In the genomic region with DNA sequence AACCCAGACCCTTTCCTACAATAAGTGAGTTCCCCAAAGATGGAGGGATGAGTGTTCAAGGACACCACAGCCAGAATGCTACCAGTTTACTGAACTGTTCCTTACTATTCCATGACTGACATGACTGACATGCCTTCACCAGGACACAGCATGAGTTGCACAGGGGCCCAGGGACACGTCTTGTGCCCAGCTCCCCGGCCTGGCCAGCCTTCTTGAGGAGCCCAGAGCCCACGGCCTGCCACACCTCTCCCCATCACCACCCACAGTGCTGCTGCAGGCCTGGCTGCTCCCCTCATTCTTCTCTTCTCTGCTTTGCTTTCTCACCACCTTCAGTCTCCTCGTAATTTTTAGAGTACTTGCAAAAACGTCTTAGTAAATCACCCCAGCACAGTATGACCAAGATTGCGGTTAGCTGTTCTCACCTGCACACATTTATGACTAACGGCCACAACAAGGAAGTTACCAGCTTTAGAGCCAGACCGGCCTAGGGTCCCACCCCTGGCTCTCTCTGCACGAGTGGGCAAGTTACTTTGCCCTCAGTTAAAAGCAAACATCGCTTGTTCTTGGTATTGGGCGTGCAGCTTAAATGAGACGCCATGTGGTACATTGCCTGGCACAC, we compare ENCODE assay signal across 10 cellular contexts. TPM values are rescaled to one million over a fixed set of nuclear protein-coding genes. Genes with fewer than 3 reads are reported as not detected.
DNase-seq lines count a peak whose midpoint lies in the region; ATAC-seq and TF ChIP-seq lines count a peak whose summit lies in the region.
"Had no signal": no experiment of that assay in that cellular context is flagged by ENCODE, and none has a peak within 500 bp of the region (broad histone marks: within the 10 kb centered on the region; RNA-seq: fewer than 3 reads in every experiment).

No MANE protein-coding gene starts in this region.

- intact Hi-C loops in transverse colon (cut with DNase I; ENCODE audit: low total_unique reads): no loop called here

- H3K27me3 ChIP-seq in transverse colon: no peaks in the 10 kb centered on the region

- 41 to 50% methylated on average over 3 to 12 of the region's 12 CpGs for WGBS in transverse colon (ENCODE audit: low coverage in 1 of 2), 2 donors

- H3K9me3 Mint-ChIP-seq in central memory CD8-positive, alpha-beta T cell: no peaks in the 10 kb centered on the region

- H3K36me3 Mint-ChIP-seq in central memory CD8-positive, alpha-beta T cell (ENCODE audit: insufficient read depth): peaks cover 14% of the 10 kb centered on the region

- H3K4me3 Mint-ChIP-seq in central memory CD8-positive, alpha-beta T cell: peak overlapping the region; percentile 59

- TF ChIP-seq POLR2A in transverse colon (IDR thresholded peaks at IDR 0.05): peak; percentile 26

- H3K9me3 ChIP-seq in transverse colon: no peaks in the 10 kb centered on the region

- peaks cover 17 to 32% (median 29%) of the 10 kb centered on the region in 4 donors for H3K4me1 ChIP-seq in transverse colon

- H3K4me3 ChIP-seq in transverse colon: no peak overlapping the region

- H3K27ac Mint-ChIP-seq in central memory CD8-positive, alpha-beta T cell (ENCODE audit: low read depth): peak overlapping the region; percentile 86

- TF ChIP-seq EP300 in transverse colon (IDR thresholded peaks at IDR 0.05; ENCODE audit: low read depth): peak; percentile 73

- in situ Hi-C loops in transverse colon (cut with MboI; ENCODE audit: low pct_ligation_motif_present in 1 of 4, low pct_unique_long_range_greater_than_20kb in 1 of 4, low sequenced_read_pairs in 3 of 4): no loop called here

- no peak for TF ChIP-seq CTCF in transverse colon (IDR thresholded peaks at IDR 0.05)

- H3K27ac ChIP-seq in transverse colon: peak overlapping the region; percentile 75 to 90 (median 79)
- H3K27ac ChIP-seq: VCaP had no signal

- H3K27me3 Mint-ChIP-seq in central memory CD8-positive, alpha-beta T cell: no peaks in the 10 kb centered on the region

- H3K36me3 ChIP-seq in transverse colon: no peaks in the 10 kb centered on the region

- peak; percentile 94 for ATAC-seq in HG03108 (IDR thresholded peaks at IDR 0.05; ENCODE audit: unreplicated experiment)
- ATAC-seq in central memory CD8-positive, alpha-beta T cell (replicated peaks; ENCODE audit: extremely low read depth, poor library complexity, severe bottlenecking): peak; percentile 94
- ATAC-seq in GM21717 (IDR thresholded peaks at IDR 0.05; ENCODE audit: unreplicated experiment): no peak

- DNase-seq in activated gamma-delta T cell treated with Interleukin-2 at 50 U/mL for 16 hours: peak; percentile 39
- DNase-seq in activated gamma-delta T cell (lab: John Stamatoyannopoulos, UW): no peak
- DNase-seq in central memory CD8-positive, alpha-beta T cell (ENCODE audit: low spot score in 2 of 2): peak in 1 of 2 donors; percentile 53
- peak; percentile 80 for DNase-seq in transverse colon
- DNase-seq in cerebellar nuclear complex (lab: John Stamatoyannopoulos, UW): no peak
- no peak for DNase-seq in NCI-H82 treated with DMSO at 0.1 percent for 48 hours (lab: John Stamatoyannopoulos, UW; ENCODE audit: unreplicated experiment)
- DNase-seq: NCI-H1436 had no signal

- peaks cover 38% of the 10 kb centered on the region for H3K4me1 Mint-ChIP-seq in central memory CD8-positive, alpha-beta T cell

RNA-seq across cellular contexts. Expression of a gene that starts 18.5 kb away (rescaled TPM):
- 10 to 100 TPM; 10.5 to 45.2 (median 27.8) TPM for total RNA-seq in transverse colon

Comparison
In these comparisons a context has a peak if more than half of its experiments do, and no peak if none do; other contexts are left out.
1. DNase-seq: peak in activated gamma-delta T cell treated with Interleukin-2 at 50 U/mL for 16 hours (single experiment) and transverse colon (single experiment); none in activated gamma-delta T cell (single experiment), cerebellar nuclear complex (0 of 2) and NCI-H82 treated with DMSO at 0.1 percent for 48 hours (single experiment).